17 cellular contexts compared by ENCODE assay signal in the genomic region with DNA sequence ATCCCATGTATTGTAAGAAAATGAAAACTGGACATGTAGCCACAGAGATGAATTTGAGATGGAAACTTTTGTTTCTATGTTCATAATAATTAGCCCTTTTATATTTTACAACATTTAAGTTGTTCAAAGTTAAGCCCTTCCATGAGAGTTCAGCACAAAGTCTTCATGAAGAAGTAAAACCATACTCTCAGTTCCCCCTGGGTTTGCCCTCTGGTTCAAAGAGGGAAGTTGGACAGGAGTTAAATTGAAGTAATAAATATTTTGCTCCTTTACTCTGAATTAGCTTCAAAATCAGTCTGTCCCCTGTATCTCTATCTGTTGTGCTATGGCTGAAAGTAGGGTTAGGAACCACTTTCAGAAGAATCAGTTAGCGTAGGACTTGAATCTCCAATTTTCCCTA.
A peak's percentile ranks its signal among the peaks of the same experiment; 100 is the strongest.
DNase-seq lines count a peak whose midpoint lies in the region.
"Had no signal": no experiment of that assay in that cellular context is flagged by ENCODE, and none has a peak within 500 bp of the region (broad histone marks: within the 10 kb centered on the region; RNA-seq: fewer than 3 reads in every experiment).

No MANE protein-coding gene starts in this region.

- peaks cover 10% of the 10 kb centered on the region for H3K9me3 Mint-ChIP-seq in dendritic cell treated with granulocyte-macrophage colony-stimulating factor and Interleukin-4, amounts not matched to agents 40 ng/mL and 50 ng/mL, for 4 days

- H3K4me3 Mint-ChIP-seq in dendritic cell treated with granulocyte-macrophage colony-stimulating factor and Interleukin-4, amounts not matched to agents 40 ng/mL and 50 ng/mL, for 4 days, result peak overlapping the region; percentile 72

- in situ Hi-C loops in ACHN (cut with HindIII; ENCODE audit: low pct_ligation_motif_present, low pct_unique_long_range_greater_than_20kb, low sequenced_read_pairs), result no loop called here

- H3K27me3 Mint-ChIP-seq in dendritic cell treated with granulocyte-macrophage colony-stimulating factor and Interleukin-4, amounts not matched to agents 40 ng/mL and 50 ng/mL, for 4 days, result no peaks in the 10 kb centered on the region

- DNase-seq in CD1c-positive myeloid dendritic cell (ENCODE audit: extremely low spot score), result peak; percentile 75
- DNase-seq in NOMO-1 treated with DMSO at 0.1 percent for 48 hours (lab: John Stamatoyannopoulos, UW; ENCODE audit: unreplicated experiment), result peak; percentile 89
- DNase-seq in pons (ENCODE audit: low spot score), result peak; percentile 36
- no peak for DNase-seq in NCI-H82 (lab: John Stamatoyannopoulos, UW)
- DNase-seq in activated T-cell treated with anti-CD3 and anti-CD28 coated beads for 4 hours, result no peak
- DNase-seq in ACHN, result no peak
- DNase-seq: COR-L47, H7, IMR-90, Kasumi-1, MM.1S, NCI-H1417, NCI-H187 treated with DMSO at 0.1 percent for 48 hours, NCI-H446, NCI-H748 treated with DMSO at 0.1 percent for 48 hours, SJCRH30 had no signal

- intact Hi-C loops in dendritic cell treated with granulocyte-macrophage colony-stimulating factor and Interleukin-4, amounts not matched to agents 40 ng/mL and 50 ng/mL, for 4 days (cut with micrococcal nuclease), result no loop called here

- peaks cover 39% of the 10 kb centered on the region for H3K36me3 Mint-ChIP-seq in dendritic cell treated with granulocyte-macrophage colony-stimulating factor and Interleukin-4, amounts not matched to agents 40 ng/mL and 50 ng/mL, for 4 days (ENCODE audit: low read depth)

- H3K27ac Mint-ChIP-seq in dendritic cell treated with granulocyte-macrophage colony-stimulating factor and Interleukin-4, amounts not matched to agents 40 ng/mL and 50 ng/mL, for 4 days, result peak overlapping the region; percentile 83

- H3K4me1 Mint-ChIP-seq in dendritic cell treated with granulocyte-macrophage colony-stimulating factor and Interleukin-4, amounts not matched to agents 40 ng/mL and 50 ng/mL, for 4 days (ENCODE audit: low read depth), result peaks cover 38% of the 10 kb centered on the region

Comparison
In these comparisons a context has a peak if more than half of its experiments do, and no peak if none do; other contexts are left out.
1. DNase-seq: peak in CD1c-positive myeloid dendritic cell (single experiment), NOMO-1 treated with DMSO at 0.1 percent for 48 hours (single experiment) and pons (single experiment); none in NCI-H82 (single experiment), activated T-cell treated with anti-CD3 and anti-CD28 coated beads for 4 hours (single experiment) and ACHN (single experiment).